In genomic region chr4:40908297-40908696, GRCh38 we compare ENCODE assay signal across 8 cellular contexts.
DNase-seq lines count a peak whose midpoint lies in the region; ATAC-seq and TF ChIP-seq lines count a peak whose summit lies in the region.

No MANE protein-coding gene starts in this region.

- H3K4me3 ChIP-seq in heart right ventricle (no peak overlapping the region), OCI-LY3 (ENCODE audit: low read length) (peak overlapping the region; percentile 39; the same call in 1 of the 2 replicates), iPS-20b (ENCODE audit: low read length) (no peak overlapping the region), aorta (ENCODE audit: low read length in 2 of 2) (no peak overlapping the region)

- no peaks in the 10 kb centered on the region for H3K27me3 ChIP-seq in heart right ventricle
- H3K27me3 ChIP-seq in OCI-LY3 (ENCODE audit: low read depth, low read length), result no peaks in the 10 kb centered on the region
- no peaks in the 10 kb centered on the region for H3K27me3 ChIP-seq in iPS-20b (ENCODE audit: insufficient read depth, low read length)
- peaks cover 0 to 1% of the 10 kb centered on the region in 2 donors for H3K27me3 ChIP-seq in aorta (ENCODE audit: control insufficient read depth in 1 of 2, insufficient read depth in 2 of 2, low read length in 1 of 2)

- no peak overlapping the region for H3K9ac ChIP-seq in OCI-LY3 (ENCODE audit: low read length)
- peak overlapping the region; percentile 56; the same call in 1 of the 2 replicates for H3K9ac ChIP-seq in iPS-20b (ENCODE audit: low read depth, low read length)

- no peak for TF ChIP-seq CTCF in heart right ventricle (IDR thresholded peaks at IDR 0.05)
- no peak for TF ChIP-seq CTCF in OCI-LY3 (IDR thresholded peaks at IDR 0.05; ENCODE audit: low read depth, low read length)

- no peaks in the 10 kb centered on the region for H4K20me1 ChIP-seq in OCI-LY3 (ENCODE audit: insufficient read depth, low read length)

- peak in 6 of 8 donors; percentile 2 to 35 (median 11) for ATAC-seq in heart right ventricle
- ATAC-seq in Right ventricle myocardium superior (ENCODE audit: poor library complexity), result no peak
- no peak for ATAC-seq in aorta (ENCODE audit: low FRiP score)
- no peak for ATAC-seq in HG02840 (IDR thresholded peaks at IDR 0.05; ENCODE audit: low FRiP score, unreplicated experiment)

- H3K4me1 ChIP-seq in heart right ventricle, result peaks cover 0 to 27% (median 13%) of the 10 kb centered on the region in 9 donors
- H3K4me1 ChIP-seq in OCI-LY3 (ENCODE audit: low read length), result 0 out of 2 replicates have a peak, but pooled peaks cover 2% of the 10 kb centered on the region
- no peaks in the 10 kb centered on the region; the same call in 1 of the 2 replicates for H3K4me1 ChIP-seq in iPS-20b (ENCODE audit: insufficient read depth, low read length)
- H3K4me1 ChIP-seq in aorta (ENCODE audit: control insufficient read depth in 1 of 2, insufficient read depth in 2 of 2, low read length in 2 of 2), result peaks cover 0 to 3% of the 10 kb centered on the region in 2 donors

- H2AFZ ChIP-seq in OCI-LY3 (ENCODE audit: low read depth, low read length), result peak overlapping the region; percentile 98

- H3K27ac ChIP-seq in heart right ventricle, result peak overlapping the region in 3 of 10 donors; percentile 29 to 63 (median 42)
- H3K27ac ChIP-seq in OCI-LY3 (ENCODE audit: low read length), result no peak overlapping the region
- H3K27ac ChIP-seq in iPS-20b (ENCODE audit: low read length), result no peak overlapping the region
- peak overlapping the region; percentile 62 to 97 for H3K27ac ChIP-seq in aorta (ENCODE audit: low read depth in 1 of 2, low read length in 2 of 2)

- 83 to 88% methylated on average over 12 of the region's 12 CpGs for WGBS in heart right ventricle, 2 donors
- WGBS in aorta, 2 donors, result 32 to 35% methylated on average over 12 of the region's 12 CpGs

- intact Hi-C loops in heart right ventricle (cut with DNase I), result loop anchor here in 2 of 10 donors (5.0 to 10.0 kb wide), 2 partner anchors 309 to 757 kb away; no protein-coding TSS in a partner anchor
- intact Hi-C loops in Right ventricle myocardium superior (cut with DNase I), result no loop called here
- intact Hi-C loops in aorta (cut with DNase I), result loop anchor here (1.0 to 5.0 kb wide), 2 partner anchors 16 to 309 kb away; no protein-coding TSS in a partner anchor

- H3K4me2 ChIP-seq in OCI-LY3 (ENCODE audit: low read length), result peak overlapping the region; percentile 54

- peaks cover 0 to 17% (median 0%) of the 10 kb centered on the region in 9 donors for H3K36me3 ChIP-seq in heart right ventricle
- H3K36me3 ChIP-seq in OCI-LY3 (replicated peaks; ENCODE audit: low read depth, low read length), result no peaks in the 10 kb centered on the region
- no peaks in the 10 kb centered on the region for H3K36me3 ChIP-seq in iPS-20b (ENCODE audit: insufficient read depth, low read depth, low read length)
- H3K36me3 ChIP-seq in aorta (ENCODE audit: control insufficient read depth in 1 of 2, insufficient read depth in 2 of 2, low read length in 1 of 2), result no peaks in the 10 kb centered on the region

- H3K9me3 ChIP-seq in heart right ventricle (no peaks in the 10 kb centered on the region), OCI-LY3 (ENCODE audit: insufficient read depth, low read length) (no peaks in the 10 kb centered on the region), iPS-20b (ENCODE audit: insufficient read depth, low read depth, low read length) (no peaks in the 10 kb centered on the region), aorta (ENCODE audit: control insufficient read depth, low read length) (no peaks in the 10 kb centered on the region)

- no peaks in the 10 kb centered on the region for H3K79me2 ChIP-seq in OCI-LY3 (ENCODE audit: low read length)

- no peak for DNase-seq in heart right ventricle
- no peak for DNase-seq in Right ventricle myocardium superior
- DNase-seq in aorta, result no peak
- no peak for DNase-seq in ecto neural progenitor cell (ENCODE audit: low spot score)
- no peak for DNase-seq in activated CD8-positive, alpha-beta memory T cell treated with anti-CD3 and anti-CD28 coated beads, Interleukin-2, amount 50 U/mL, for 4 hours

Comparison
In these comparisons a context has a peak if more than half of its experiments do, and no peak if none do; other contexts are left out.
1. ATAC-seq: peak in heart right ventricle (6 of 8); none in Right ventricle myocardium superior (single experiment), aorta (single experiment) and HG02840 (single experiment).
2. H3K27ac ChIP-seq: peak in aorta (2 of 2); none in OCI-LY3 (single experiment) and iPS-20b (single experiment).